In the genomic region with DNA sequence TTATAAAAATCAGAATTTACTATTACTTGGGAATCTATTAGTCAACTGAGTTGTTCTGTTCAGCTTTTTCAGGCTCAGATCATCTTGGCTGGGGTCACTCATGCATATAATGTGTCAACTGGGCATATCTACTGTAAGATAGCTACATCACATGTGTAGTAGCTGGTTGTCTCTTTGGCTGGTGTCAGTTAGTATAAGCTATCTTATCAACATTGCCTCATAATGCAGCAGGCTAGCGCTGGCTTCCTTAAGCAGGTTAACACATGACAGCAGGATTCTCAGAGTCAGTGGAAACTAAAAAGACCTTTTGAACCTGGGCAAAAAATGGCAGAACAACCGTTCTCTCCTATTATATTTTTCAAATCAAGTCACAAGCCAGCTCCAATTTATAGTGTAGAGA, we compare ENCODE assay signal across 26 cellular contexts.
"Had no signal": no experiment of that assay in that cellular context is flagged by ENCODE, and none has a peak within 500 bp of the region (broad histone marks: within the 10 kb centered on the region; RNA-seq: fewer than 3 reads in every experiment).

No MANE protein-coding gene starts in this region.

- H3K4me3 ChIP-seq: coronary artery, dorsolateral prefrontal cortex had no signal

- H3K27ac ChIP-seq: brain microvascular endothelial cell, coronary artery, dorsolateral prefrontal cortex had no signal

- H3K36me3 ChIP-seq: brain microvascular endothelial cell had no signal

- DNase-seq: activated CD4-positive, alpha-beta memory T cell treated with anti-CD3 and anti-CD28 coated beads for 36 hours; activated CD4-positive, alpha-beta T cell treated with anti-CD3 and anti-CD28 coated beads for 36 hours; activated CD4-positive, alpha-beta T cell treated with anti-CD3 and anti-CD28 coated beads, Interleukin-2, amount 10 ng/mL, durations not matched to agents 24 days and 14 days; activated CD4-positive, CD25-positive, alpha-beta regulatory T cell; activated CD4-positive, CD25-positive, alpha-beta regulatory T cell treated with anti-CD3 and anti-CD28 coated beads, Interleukin-2, amount 50 U/mL, for 72 hours; activated CD8-positive, alpha-beta memory T cell treated with anti-CD3 and anti-CD28 coated beads, Interleukin-2, amount 10 ng/mL, durations not matched to agents 7 days and 5 days; activated CD8-positive, alpha-beta memory T cell treated with anti-CD3 and anti-CD28 coated beads, Interleukin-2, amount 50 U/mL, for 4 hours; activated CD8-positive, alpha-beta T cell treated with anti-CD3 and anti-CD28 coated beads, Interleukin-2, amount 10 ng/mL, durations not matched to agents 7 days and 5 days; activated effector memory CD4-positive, alpha-beta T cell treated with anti-CD3 and anti-CD28 coated beads, Interleukin-2, amount 50 U/mL, for 16 hours; activated naive CD4-positive, alpha-beta T cell; activated naive CD4-positive, alpha-beta T cell treated with anti-CD3 and anti-CD28 coated beads, Interleukin-2, amount 10 ng/mL, durations not matched to agents 7 days and 5 days; activated naive CD8-positive, alpha-beta T cell treated with anti-CD3 and anti-CD28 coated beads, Interleukin-2, amount 10 ng/mL, durations not matched to agents 7 days and 5 days; activated T-cell treated with anti-CD3 and anti-CD28 coated beads, Interleukin-2, amount 50 U/mL, for 1 hour; activated T-cell treated with anti-CD3 and anti-CD28 coated beads, Interleukin-2, amount 50 U/mL, for 48 hours; amniotic stem cell; anterior cingulate cortex; brain microvascular endothelial cell; dorsolateral prefrontal cortex; effector memory CD4-positive, alpha-beta T cell; endodermal cell; foreskin fibroblast; head of caudate nucleus; T-helper 1 cell; T-helper 17 cell; T1000 had no signal

- H3K27me3 ChIP-seq: brain microvascular endothelial cell, dorsolateral prefrontal cortex had no signal
